18 cellular contexts compared by ENCODE assay signal in the genomic region with DNA sequence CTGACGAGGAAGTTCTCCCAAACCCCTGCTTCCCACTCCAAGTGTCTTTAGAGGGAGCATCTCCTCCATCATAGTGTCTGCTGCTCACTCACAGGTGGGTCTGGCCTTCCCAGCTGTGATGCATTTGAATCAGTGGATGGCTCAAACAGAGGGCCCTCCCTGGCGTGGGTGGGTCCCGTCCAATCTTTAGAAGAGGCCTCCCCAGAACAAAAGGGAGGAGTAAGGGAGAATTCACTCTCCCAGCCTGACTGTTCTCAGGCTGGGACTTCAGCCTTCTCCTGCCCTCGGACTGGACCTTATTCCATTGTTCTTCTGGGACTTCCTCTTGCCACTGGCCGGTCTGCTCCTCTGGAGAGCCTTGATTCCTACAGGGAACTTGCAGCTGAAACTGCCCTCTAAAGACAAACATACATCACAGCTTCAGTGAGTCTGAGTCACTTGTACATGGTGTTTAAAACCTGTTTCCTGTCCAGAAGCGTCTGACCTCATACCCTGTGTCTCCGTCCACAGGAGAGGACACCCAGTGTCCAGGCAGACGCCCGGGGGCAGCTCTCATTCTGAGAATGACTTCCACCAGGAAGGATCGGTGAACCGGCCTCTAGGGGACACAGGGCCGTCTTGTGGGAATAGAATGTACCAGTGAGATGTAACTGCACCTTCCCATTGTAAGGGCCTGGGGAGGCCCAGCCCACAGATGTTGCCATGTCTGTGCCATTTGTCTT.
DNase-seq lines count a peak whose midpoint lies in the region; ATAC-seq, FAIRE-seq and TF ChIP-seq lines count a peak whose summit lies in the region.
"Had no signal": no experiment of that assay in that cellular context is flagged by ENCODE, and none has a peak within 500 bp of the region (broad histone marks: within the 10 kb centered on the region; RNA-seq: fewer than 3 reads in every experiment).

No MANE protein-coding gene starts in this region.

- H4K5ac ChIP-seq in mesendoderm (ENCODE audit: low read length), result no peak overlapping the region

- H3K27ac ChIP-seq in left ventricle myocardium inferior (replicated peaks) (peak overlapping the region; percentile 61), endothelial cell of umbilical vein (ENCODE audit: insufficient read depth, low read depth, low read length) (no peak overlapping the region), mesendoderm (ENCODE audit: low read depth, low read length) (no peak overlapping the region)
- H3K27ac ChIP-seq: C4-2B, Peyer's patch had no signal

- no TSS peak for BruUV-seq in endothelial cell of umbilical vein (replicated peaks; lab: Mats Ljungman, UMichigan)

- WGBS in mesendoderm (ENCODE audit: extremely low coverage, insufficient coverage, low lambda C conversion rate), result no CpG with 5 or more reads among the region's 12 CpGs

- DNase-seq in left ventricle myocardium inferior (no peak), left cardiac atrium (no peak), endothelial cell of umbilical vein (ENCODE audit: low read depth, low spot score) (peak; percentile 57), mesendoderm (no peak), DMS53 treated with DMSO at 0.1 percent for 48 hours (lab: John Stamatoyannopoulos, UW; ENCODE audit: unreplicated experiment) (no peak), MG63 (no peak), type B pancreatic cell (ENCODE audit: extremely low spot score, unreplicated experiment) (no peak)
- DNase-seq: GDM1, KG1, NCI-H1436, NCI-H2029 treated with DMSO at 0.1 percent for 48 hours, NCI-H524, SIG-M5 had no signal

- H4K20me1 ChIP-seq in endothelial cell of umbilical vein (replicated peaks; ENCODE audit: control insufficient read depth, extremely low read depth, insufficient read depth, low read length), result no peaks in the 10 kb centered on the region

- H3K4me1 ChIP-seq in left ventricle myocardium inferior (peaks cover 14% of the 10 kb centered on the region), endothelial cell of umbilical vein (ENCODE audit: control insufficient read depth, extremely low read depth, insufficient read depth, low read length) (no peaks in the 10 kb centered on the region), mesendoderm (ENCODE audit: control insufficient read depth, low read depth, low read length) (no peaks in the 10 kb centered on the region)
- H3K4me1 ChIP-seq: Peyer's patch had no signal

- H3K4me2 ChIP-seq in endothelial cell of umbilical vein (ENCODE audit: insufficient read depth, low read length) (no peak overlapping the region), mesendoderm (ENCODE audit: low read length) (no peak overlapping the region)

- H3K9ac ChIP-seq in endothelial cell of umbilical vein (replicated peaks; ENCODE audit: extremely low read depth, insufficient read depth, low read length), result no peak overlapping the region
- no peak overlapping the region for H3K9ac ChIP-seq in mesendoderm (ENCODE audit: low read length)

- no peak overlapping the region for H4K8ac ChIP-seq in mesendoderm (ENCODE audit: low read depth, low read length)

- H3K18ac ChIP-seq in mesendoderm (ENCODE audit: low read length), result no peak overlapping the region

- no peak overlapping the region for H3K4ac ChIP-seq in mesendoderm (ENCODE audit: low read depth, low read length)

- no peaks in the 10 kb centered on the region for H3K27me3 Mint-ChIP-seq in type B pancreatic cell

- POLR2A ChIA-PET in endothelial cell of umbilical vein (lab: Charles Lee), result no interaction called here

- H3K36me3 ChIP-seq in left ventricle myocardium inferior (no peaks in the 10 kb centered on the region), endothelial cell of umbilical vein (ENCODE audit: control insufficient read depth in 2 of 2, extremely low read depth in 1 of 2, insufficient read depth in 2 of 2, low read length in 2 of 2) (peaks cover 0 to 3% of the 10 kb centered on the region in 2 experiments), mesendoderm (ENCODE audit: control insufficient read depth, insufficient read depth, low read length) (no peaks in the 10 kb centered on the region), MG63 (no peaks in the 10 kb centered on the region)
- H3K36me3 ChIP-seq: Peyer's patch had no signal

- TF ChIP-seq CTCF in left ventricle myocardium inferior (IDR thresholded peaks at IDR 0.05; ENCODE audit: borderline replicate concordance) (no peak), endothelial cell of umbilical vein (IDR thresholded peaks at IDR 0.05; ENCODE audit: extremely low read depth in 1 of 2, insufficient read depth in 1 of 2, low read depth in 1 of 2, low read length in 2 of 2) (no peak), type B pancreatic cell (conservative IDR thresholded peaks at IDR 0.05) (no peak)

- no peaks in the 10 kb centered on the region for H3K79me1 ChIP-seq in mesendoderm (ENCODE audit: low read length)

- H3K79me2 ChIP-seq in endothelial cell of umbilical vein (ENCODE audit: control insufficient read depth, insufficient read depth, low read length) (no peaks in the 10 kb centered on the region), mesendoderm (ENCODE audit: control insufficient read depth, insufficient read depth, low read length) (no peaks in the 10 kb centered on the region)

- H3K56ac ChIP-seq in mesendoderm (ENCODE audit: low read length), result no peak overlapping the region

- peaks cover 7% of the 10 kb centered on the region for H3K27me3 ChIP-seq in left ventricle myocardium inferior (ENCODE audit: low read depth)
- H3K27me3 ChIP-seq in endothelial cell of umbilical vein (ENCODE audit: control insufficient read depth in 2 of 2, insufficient read depth in 2 of 2, low read length in 2 of 2), result no peaks in the 10 kb centered on the region
- H3K27me3 ChIP-seq in mesendoderm (ENCODE audit: insufficient read depth, low read length, poor library complexity), result no peaks in the 10 kb centered on the region
- no peaks in the 10 kb centered on the region for H3K27me3 ChIP-seq in MG63
- H3K27me3 ChIP-seq: Peyer's patch had no signal

- dilution Hi-C loops in endothelial cell of umbilical vein (cut with MboI; ENCODE audit: extremely low pct_ligation_motif_present, low sequenced_read_pairs), result no loop called here

- H2BK5ac ChIP-seq in mesendoderm (ENCODE audit: low read length), result no peak overlapping the region

- H2AK5ac ChIP-seq in mesendoderm (ENCODE audit: low read length), result no peak overlapping the region

- no peak for FAIRE-seq in endothelial cell of umbilical vein (lab: Jason Lieb, UNC)
- FAIRE-seq: GM12878, GM18507, H1 had no signal

- H3K9me3 Mint-ChIP-seq in type B pancreatic cell, result no peaks in the 10 kb centered on the region

- H3K4me3 Mint-ChIP-seq in type B pancreatic cell, result no peak overlapping the region

- H2BK15ac ChIP-seq in mesendoderm (replicated peaks; ENCODE audit: low read depth), result no peak overlapping the region

- H2AFZ ChIP-seq in endothelial cell of umbilical vein (ENCODE audit: low read depth, low read length), result no peak overlapping the region

- peaks cover 13% of the 10 kb centered on the region for H3K9me3 ChIP-seq in left ventricle myocardium inferior (replicated peaks)
- no peaks in the 10 kb centered on the region for H3K9me3 ChIP-seq in endothelial cell of umbilical vein (replicated peaks; ENCODE audit: control insufficient read depth, insufficient read depth, low read length)
- H3K9me3 ChIP-seq in MG63, result no peaks in the 10 kb centered on the region
- H3K9me3 ChIP-seq: Peyer's patch had no signal

- no peaks in the 10 kb centered on the region for H3K36me3 Mint-ChIP-seq in type B pancreatic cell

- no peaks in the 10 kb centered on the region for H3K4me1 Mint-ChIP-seq in type B pancreatic cell (ENCODE audit: unreplicated experiment)

- CTCF ChIA-PET in endothelial cell of umbilical vein (lab: Charles Lee), result interaction anchor here (1.2 kb wide), 1 partner anchor 132 kb away, joined by 3 read pairs; no protein-coding TSS in a partner anchor

- no peak overlapping the region for H3K27ac Mint-ChIP-seq in type B pancreatic cell

- no peak overlapping the region for H2BK120ac ChIP-seq in mesendoderm (ENCODE audit: low read depth, low read length)

- ATAC-seq in left cardiac atrium, result no peak
- ATAC-seq: GM12878 had no signal

- peak overlapping the region; percentile 9 for H3K23ac ChIP-seq in mesendoderm (ENCODE audit: low read length)

- H3K4me3 ChIP-seq in left ventricle myocardium inferior (no peak overlapping the region), endothelial cell of umbilical vein (replicated peaks in 1 of 3; ENCODE audit: insufficient read depth in 1 of 3, low read depth in 1 of 3, low read length in 3 of 3) (no peak overlapping the region), mesendoderm (ENCODE audit: low read length) (no peak overlapping the region), MG63 (no peak overlapping the region)
- H3K4me3 ChIP-seq: GM12878, Peyer's patch had no signal

- no peaks in the 10 kb centered on the region for H3K9me1 ChIP-seq in endothelial cell of umbilical vein (replicated peaks; ENCODE audit: control insufficient read depth, extremely low read depth, insufficient read depth, low read length)

- no peak for TF ChIP-seq POLR2A in endothelial cell of umbilical vein (IDR thresholded peaks at IDR 0.05; ENCODE audit: low read depth, low read length)

- intact Hi-C loops in left ventricle myocardium inferior (cut with micrococcal nuclease) (no loop called here), left cardiac atrium (cut with DNase I) (no loop called here), endothelial cell of umbilical vein (cut with micrococcal nuclease) (loop anchor here (2.0 kb wide), 2 partner anchors 38 to 132 kb away; no protein-coding TSS in a partner anchor)

TF ChIP-seq in endothelial cell of umbilical vein, 7 proteins besides CTCF, POLR2A, EP300 and RAD21:
- TF ChIP-seq POLR2AphosphoS5 (IDR thresholded peaks at IDR 0.05; ENCODE audit: insufficient read depth, low read depth, low read length) (no peak), FOS (IDR thresholded peaks at IDR 0.05; ENCODE audit: borderline replicate concordance, insufficient read depth, low read length) (peak; percentile 36), JUN (IDR thresholded peaks at IDR 0.05; ENCODE audit: borderline replicate concordance, insufficient read depth, insufficient read length, low read depth) (no peak), EZH2 (IDR thresholded peaks at IDR 0.05; ENCODE audit: borderline replicate concordance, low read depth, low read length, severe bottlenecking) (no peak)
